16 cellular contexts compared by ENCODE assay signal in the genomic region with DNA sequence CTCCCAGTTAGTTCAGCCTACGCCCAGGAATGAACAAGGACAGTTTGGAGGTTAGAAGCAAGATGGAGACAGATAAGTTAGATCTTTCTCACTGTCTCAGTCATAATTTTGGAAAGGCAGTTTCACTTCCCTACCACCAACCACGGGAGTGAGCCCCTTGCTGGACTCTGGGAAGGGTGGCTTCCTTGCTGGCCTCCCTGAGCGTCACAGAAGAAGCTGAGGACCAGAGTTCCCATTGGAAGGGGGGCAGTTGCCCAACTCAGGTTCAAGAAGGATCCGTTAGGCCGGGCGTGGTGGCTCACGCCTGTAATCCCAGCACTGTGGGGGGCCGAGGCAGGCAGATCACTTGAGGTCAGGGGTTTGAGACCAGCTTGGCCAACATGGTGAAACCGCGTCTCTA.
A peak's percentile ranks its signal among the peaks of the same experiment; 100 is the strongest.
DNase-seq lines count a peak whose midpoint lies in the region; ATAC-seq, FAIRE-seq and TF ChIP-seq lines count a peak whose summit lies in the region.
"Had no signal": no experiment of that assay in that cellular context is flagged by ENCODE, and none has a peak within 500 bp of the region (broad histone marks: within the 10 kb centered on the region; RNA-seq: fewer than 3 reads in every experiment).

No MANE protein-coding gene starts in this region.

- no TSS peak for BruUV-seq in HepG2 (replicated peaks; lab: Mats Ljungman, UMichigan)
- BruUV-seq in PC-3 (replicated peaks; lab: Mats Ljungman, UMichigan), result no TSS peak

- DNase-seq in right lobe of liver (no peak), HepG2 (ENCODE audit: low spot score) (no peak), NB4 (ENCODE audit: low read depth) (peak; percentile 82), upper lobe of left lung (peak; percentile 32 to 37), PC-3 (no peak), SKM-1 (lab: John Stamatoyannopoulos, UW; ENCODE audit: unreplicated experiment) (no peak)
- no peak for DNase-seq in activated naive CD8-positive, alpha-beta T cell treated with anti-CD3 and anti-CD28 coated beads, Interleukin-2, amount 10 ng/mL, durations not matched to agents 7 days and 5 days
- DNase-seq: activated CD4-positive, CD25-positive, alpha-beta regulatory T cell treated with anti-CD3 and anti-CD28 coated beads, Interleukin-2, amount 50 U/mL, for 72 hours; activated effector memory CD4-positive, alpha-beta T cell treated with Interleukin-2 at 50 U/mL for 16 hours; C1 segment of cervical spinal cord; dorsolateral prefrontal cortex; NCI-H2171 treated with DMSO at 0.1 percent for 48 hours; testis had no signal

- H3K9ac ChIP-seq in HepG2 (ENCODE audit: insufficient read depth, low read depth, low read length), result no peak overlapping the region
- no peak overlapping the region for H3K9ac ChIP-seq in PC-3 (ENCODE audit: low read length)

- H3K27ac Mint-ChIP-seq in activated naive CD8-positive, alpha-beta T cell treated with anti-CD3 and anti-CD28 coated beads, Interleukin-2, amount 10 ng/mL, durations not matched to agents 7 days and 5 days, result peak overlapping the region; percentile 91
- H3K27ac Mint-ChIP-seq: brain, progenitor cell of endocrine pancreas had no signal

- CTCF ChIA-PET in HepG2 (lab: Yijun Ruan, JAX; ENCODE audit: low intra/inter-chr PET ratio, low total read pairs) (no interaction called here), PC-3 (lab: Charles Lee) (no interaction called here)

- no peaks in the 10 kb centered on the region for H3K4me1 ChIP-seq in right lobe of liver
- H3K4me1 ChIP-seq in HepG2 (ENCODE audit: insufficient read depth, low read length), result peaks cover 49% of the 10 kb centered on the region
- peaks cover 0 to 7% (median 5%) of the 10 kb centered on the region in 4 donors for H3K4me1 ChIP-seq in upper lobe of left lung
- peaks cover 44% of the 10 kb centered on the region for H3K4me1 ChIP-seq in PC-3 (ENCODE audit: insufficient read depth, low read length)
- H3K4me1 ChIP-seq: testis had no signal

- H3K9me2 ChIP-seq in PC-3 (replicated peaks; ENCODE audit: low read length), result no peaks in the 10 kb centered on the region

- TF ChIP-seq POLR2A in right lobe of liver (IDR thresholded peaks at IDR 0.05) (no peak), HepG2 (IDR thresholded peaks at IDR 0.05; ENCODE audit: insufficient read depth in 1 of 2, low read depth in 2 of 2, low read length in 2 of 2) (no peak), NB4 (IDR thresholded peaks at IDR 0.05; ENCODE audit: extremely low read depth, insufficient read length) (no peak), upper lobe of left lung (IDR thresholded peaks at IDR 0.05) (no peak)

- H3K9me3 ChIP-seq in right lobe of liver (no peaks in the 10 kb centered on the region), HepG2 (ENCODE audit: low read length) (no peaks in the 10 kb centered on the region), upper lobe of left lung (no peaks in the 10 kb centered on the region), PC-3 (ENCODE audit: low read length) (no peaks in the 10 kb centered on the region)
- H3K9me3 ChIP-seq: testis had no signal

- H3K27ac ChIP-seq in right lobe of liver (no peak overlapping the region), HepG2 (ENCODE audit: extremely low read length, insufficient read depth, low read length) (no peak overlapping the region), upper lobe of left lung (no peak overlapping the region), PC-3 (ENCODE audit: low read length) (no peak overlapping the region)
- H3K27ac ChIP-seq: dorsolateral prefrontal cortex, testis had no signal

- no peaks in the 10 kb centered on the region for H4K20me1 ChIP-seq in HepG2 (ENCODE audit: insufficient read depth, low read length)
- no peaks in the 10 kb centered on the region for H4K20me1 ChIP-seq in PC-3 (ENCODE audit: low read length)

- in situ Hi-C loops in HepG2 (cut with HindIII; ENCODE audit: extremely low pct_ligation_motif_present, low pct_unique_long_range_greater_than_20kb), result no loop called here

- TF ChIP-seq RAD21 in HepG2 (CRISPR knock-in tag; IDR thresholded peaks at IDR 0.05), result no peak

- H3K36me3 ChIP-seq in right lobe of liver (no peaks in the 10 kb centered on the region), HepG2 (replicated peaks in 1 of 2; ENCODE audit: control insufficient read depth in 1 of 2, insufficient read depth in 2 of 2, low read length in 2 of 2) (no peaks in the 10 kb centered on the region), upper lobe of left lung (no peaks in the 10 kb centered on the region), PC-3 (ENCODE audit: low read depth, low read length) (no peaks in the 10 kb centered on the region)

- H3K27me3 ChIP-seq in right lobe of liver, result no peaks in the 10 kb centered on the region
- H3K27me3 ChIP-seq in HepG2 (ENCODE audit: control insufficient read depth in 1 of 2, insufficient read depth in 2 of 2, low read length in 2 of 2), result no peaks in the 10 kb centered on the region; a peak in 1 of 5 replicates
- H3K27me3 ChIP-seq in upper lobe of left lung, result no peaks in the 10 kb centered on the region
- no peaks in the 10 kb centered on the region for H3K27me3 ChIP-seq in PC-3 (ENCODE audit: low read length)
- H3K27me3 ChIP-seq: dorsolateral prefrontal cortex, testis had no signal

- peaks cover 2% of the 10 kb centered on the region for H3K36me3 Mint-ChIP-seq in activated naive CD8-positive, alpha-beta T cell treated with anti-CD3 and anti-CD28 coated beads, Interleukin-2, amount 10 ng/mL, durations not matched to agents 7 days and 5 days
- H3K36me3 Mint-ChIP-seq: brain had no signal

- H3K4me1 Mint-ChIP-seq in activated naive CD8-positive, alpha-beta T cell treated with anti-CD3 and anti-CD28 coated beads, Interleukin-2, amount 10 ng/mL, durations not matched to agents 7 days and 5 days, result peaks cover 63% of the 10 kb centered on the region

- no peaks in the 10 kb centered on the region for H3K79me2 ChIP-seq in HepG2 (ENCODE audit: insufficient read depth, low read length)
- H3K79me2 ChIP-seq in PC-3 (ENCODE audit: low read length), result no peaks in the 10 kb centered on the region

- H3K4me3 Mint-ChIP-seq in activated naive CD8-positive, alpha-beta T cell treated with anti-CD3 and anti-CD28 coated beads, Interleukin-2, amount 10 ng/mL, durations not matched to agents 7 days and 5 days, result peak overlapping the region; percentile 70
- H3K4me3 Mint-ChIP-seq: brain had no signal

- 79% methylated on average over 9 of the region's 10 CpGs for WGBS in right lobe of liver (ENCODE audit: insufficient coverage, low coverage, low lambda C conversion rate, missing lambda C conversion rate)
- WGBS in HepG2 (ENCODE audit: low lambda C conversion rate), result 77% methylated on average over 10 of the region's 10 CpGs
- WGBS in upper lobe of left lung, 2 donors, result 81 to 85% methylated on average over 6 to 10 of the region's 10 CpGs

- H2AFZ ChIP-seq in HepG2 (ENCODE audit: low read length) (no peak overlapping the region), PC-3 (ENCODE audit: low read length) (no peak overlapping the region)

- TF ChIP-seq EP300 in HepG2 (IDR thresholded peaks at IDR 0.05; ENCODE audit: low read depth in 2 of 2, low read length in 2 of 2), result no peak
- TF ChIP-seq EP300 in HepG2 (CRISPR knock-in tag; IDR thresholded peaks at IDR 0.05; ENCODE audit: borderline replicate concordance), result no peak
- TF ChIP-seq EP300 in upper lobe of left lung (IDR thresholded peaks at IDR 0.05), result no peak

- H3K27me3 Mint-ChIP-seq in activated naive CD8-positive, alpha-beta T cell treated with anti-CD3 and anti-CD28 coated beads, Interleukin-2, amount 10 ng/mL, durations not matched to agents 7 days and 5 days, result no peaks in the 10 kb centered on the region

- no peaks in the 10 kb centered on the region for H3F3A ChIP-seq in PC-3 (ENCODE audit: low read length, unreplicated experiment)

- H3K4me2 ChIP-seq in HepG2 (ENCODE audit: low read depth, low read length) (no peak overlapping the region), PC-3 (ENCODE audit: low read length) (no peak overlapping the region)

- TF ChIP-seq CTCF in right lobe of liver (IDR thresholded peaks at IDR 0.05) (no peak), HepG2 (CRISPR knock-in tag; IDR thresholded peaks at IDR 0.05) (no peak), NB4 (IDR thresholded peaks at IDR 0.05; ENCODE audit: low read depth, low read length) (no peak), upper lobe of left lung (IDR thresholded peaks at IDR 0.05) (no peak), PC-3 (conservative IDR thresholded peaks at IDR 0.05; ENCODE audit: low read depth, low read length) (no peak)

- H3K9me3 Mint-ChIP-seq in activated naive CD8-positive, alpha-beta T cell treated with anti-CD3 and anti-CD28 coated beads, Interleukin-2, amount 10 ng/mL, durations not matched to agents 7 days and 5 days, result no peaks in the 10 kb centered on the region

- POLR2A ChIA-PET in HepG2 (lab: Yijun Ruan, JAX) (no interaction called here), PC-3 (lab: Charles Lee; ENCODE audit: unreplicated experiment) (no interaction called here)
- POLR2A ChIA-PET in activated naive CD8-positive, alpha-beta T cell treated with anti-CD3 and anti-CD28 coated beads, Interleukin-2, amount 10 ng/mL, durations not matched to agents 7 days and 5 days (lab: Charles Lee), result interaction anchor here (0.6 to 1.3 kb wide), 7 partner anchors 16 to 109 kb away, joined by 3 to 5 read pairs (median 4); no protein-coding TSS in a partner anchor

- intact Hi-C loops in right lobe of liver (cut with DNase I), result no loop called here
- intact Hi-C loops in HepG2 (cut with micrococcal nuclease; ENCODE audit: unreplicated experiment), result no loop called here
- intact Hi-C loops in PC-3 (cut with micrococcal nuclease), result no loop called here

- H3K4me3 ChIP-seq in right lobe of liver (no peak overlapping the region), HepG2 (replicated peaks in 1 of 3; ENCODE audit: insufficient read depth in 1 of 3, low read depth in 2 of 3, low read length in 3 of 3) (no peak overlapping the region), NB4 (ENCODE audit: low read depth, low read length) (no peak overlapping the region), upper lobe of left lung (no peak overlapping the region), PC-3 (ENCODE audit: low read length) (no peak overlapping the region)
- H3K4me3 ChIP-seq: dorsolateral prefrontal cortex, testis had no signal

- ATAC-seq in right lobe of liver, result peak in 3 of 4 donors; percentile 36 to 43 (median 39)
- ATAC-seq in HepG2, result no peak
- ATAC-seq in activated naive CD8-positive, alpha-beta T cell treated with anti-CD3 and anti-CD28 coated beads, Interleukin-2, amount 10 ng/mL, durations not matched to agents 7 days and 5 days (ENCODE audit: low read depth), result no peak
- ATAC-seq in upper lobe of left lung (ENCODE audit: low FRiP score in 2 of 2), result peak in 1 of 2 donors; percentile 11
- no peak for ATAC-seq in HG03280 (IDR thresholded peaks at IDR 0.05; ENCODE audit: unreplicated experiment)
- ATAC-seq in PC-3, result no peak

- FAIRE-seq in HepG2 (lab: Jason Lieb, UNC), result no peak

TF ChIP-seq in HepG2, 621 proteins besides CTCF, POLR2A, EP300 and RAD21 (continues in another document):
- TF ChIP-seq MEIS2 (CRISPR knock-in tag; IDR thresholded peaks at IDR 0.05) (no peak), ZNF713 (CRISPR knock-in tag; IDR thresholded peaks at IDR 0.05) (no peak), ZNF24 (IDR thresholded peaks at IDR 0.05) (no peak)
- TF ChIP-seq, protein P1, sequence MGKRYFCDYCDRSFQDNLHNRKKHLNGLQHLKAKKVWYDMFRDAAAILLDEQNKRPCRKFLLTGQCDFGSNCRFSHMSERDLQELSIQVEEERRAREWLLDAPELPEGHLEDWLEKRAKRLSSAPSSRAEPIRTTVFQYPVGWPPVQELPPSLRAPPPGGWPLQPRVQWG (CRISPR knock-in tag; IDR thresholded peaks at IDR 0.05; ENCODE audit: borderline replicate concordance, low read depth), result no peak

Comparison
In these comparisons a context has a peak if more than half of its experiments do, and no peak if none do; other contexts are left out.
1. ATAC-seq: peak in right lobe of liver (3 of 4); none in HepG2 (single experiment), activated naive CD8-positive, alpha-beta T cell treated with anti-CD3 and anti-CD28 coated beads, Interleukin-2, amount 10 ng/mL, durations not matched to agents 7 days and 5 days (single experiment), HG03280 (single experiment) and PC-3 (single experiment).
2. DNase-seq: peak in NB4 (single experiment) and upper lobe of left lung (2 of 2); none in right lobe of liver (0 of 3), HepG2 (single experiment), activated naive CD8-positive, alpha-beta T cell treated with anti-CD3 and anti-CD28 coated beads, Interleukin-2, amount 10 ng/mL, durations not matched to agents 7 days and 5 days (single experiment), PC-3 (single experiment) and SKM-1 (single experiment).